19 cellular contexts compared by ENCODE assay signal in genomic region chr5:3601060-3601710, GRCh38. TPM values are rescaled to one million over a fixed set of nuclear protein-coding genes. Genes with fewer than 3 reads are reported as not detected.
DNase-seq lines count a peak whose midpoint lies in the region; ATAC-seq, FAIRE-seq and TF ChIP-seq lines count a peak whose summit lies in the region.
"Had no signal": no experiment of that assay in that cellular context is flagged by ENCODE, and none has a peak within 500 bp of the region (broad histone marks: within the 10 kb centered on the region; RNA-seq: fewer than 3 reads in every experiment).

No MANE protein-coding gene starts in this region.

- H3K27ac Mint-ChIP-seq in MCF 10A (ENCODE audit: low read depth, unreplicated experiment) (no peak overlapping the region), astrocyte (ENCODE audit: unreplicated experiment) (no peak overlapping the region)
- H3K27ac Mint-ChIP-seq in stimulated activated naive B cell treated with anti-CD40 and anti-IgM and Interleukin-4, amounts not matched to agents 10 μg/mL and 1 μg/mL and 100 μg/mL, for 72 hours, result peak overlapping the region; percentile 79

- CTCF ChIA-PET in MCF 10A (lab: Yijun Ruan, JAX), result no interaction called here

- no peak for ATAC-seq in stimulated activated naive B cell treated with anti-CD40 and anti-IgM and Interleukin-4, amounts not matched to agents 10 μg/mL and 1 μg/mL and 100 μg/mL, for 72 hours (replicated peaks)
- ATAC-seq in GM19023 (IDR thresholded peaks at IDR 0.05; ENCODE audit: unreplicated experiment) (no peak), GM19467 (IDR thresholded peaks at IDR 0.05; ENCODE audit: unreplicated experiment) (no peak), left colon (no peak)

- BruUV-seq in MCF 10A (replicated peaks; lab: Mats Ljungman, UMichigan), result no TSS peak

- peaks cover 22% of the 10 kb centered on the region for H4K20me1 ChIP-seq in astrocyte (ENCODE audit: insufficient read depth, low read length)

- peak overlapping the region; percentile 75 for H3K9ac ChIP-seq in astrocyte (ENCODE audit: low read length)
- H3K9ac ChIP-seq in iPS-20b (ENCODE audit: low read depth, low read length), result no peak overlapping the region

- TF ChIP-seq CTCF in breast epithelium (IDR thresholded peaks at IDR 0.05) (no peak), MCF 10A (IDR thresholded peaks at IDR 0.05; ENCODE audit: unreplicated experiment) (no peak), astrocyte (IDR thresholded peaks at IDR 0.05; ENCODE audit: insufficient read depth, low read depth, low read length) (no peak)

- H3K36me3 ChIP-seq in breast epithelium (no peaks in the 10 kb centered on the region), astrocyte (ENCODE audit: insufficient read depth, low read length) (no peaks in the 10 kb centered on the region), iPS-20b (ENCODE audit: insufficient read depth, low read depth, low read length) (no peaks in the 10 kb centered on the region)
- H3K36me3 ChIP-seq: uterus, WERI-Rb-1 had no signal

- peak overlapping the region; percentile 90 to 93 for H3K27ac ChIP-seq in breast epithelium
- H3K27ac ChIP-seq in astrocyte (ENCODE audit: low read depth, low read length), result peak overlapping the region; percentile 77
- H3K27ac ChIP-seq in iPS-20b (ENCODE audit: low read length), result no peak overlapping the region
- H3K27ac ChIP-seq: RWPE1, uterus, WERI-Rb-1 had no signal

- H3K4me2 ChIP-seq in astrocyte (ENCODE audit: low read length), result peak overlapping the region; percentile 90

- intact Hi-C loops in breast epithelium (cut with DNase I; ENCODE audit: low total_unique reads) (no loop called here), MCF 10A (cut with micrococcal nuclease) (no loop called here), left colon (cut with DNase I, micrococcal nuclease) (no loop called here)

- H3K27me3 Mint-ChIP-seq in MCF 10A (ENCODE audit: insufficient read depth, unreplicated experiment), result no peaks in the 10 kb centered on the region
- H3K27me3 Mint-ChIP-seq in astrocyte (ENCODE audit: low read depth, unreplicated experiment), result peaks cover 74% of the 10 kb centered on the region
- H3K27me3 Mint-ChIP-seq in stimulated activated naive B cell treated with anti-CD40 and anti-IgM and Interleukin-4, amounts not matched to agents 10 μg/mL and 1 μg/mL and 100 μg/mL, for 72 hours, result peaks cover 70 to 98% of the 10 kb centered on the region in 2 donors

- POLR2A ChIA-PET in MCF 10A (lab: Yijun Ruan, JAX), result no interaction called here

- peaks cover 0 to 66% of the 10 kb centered on the region in 2 donors for H3K27me3 ChIP-seq in breast epithelium
- peaks cover 20% of the 10 kb centered on the region for H3K27me3 ChIP-seq in astrocyte (ENCODE audit: insufficient read depth, low read length)
- peaks cover 100% of the 10 kb centered on the region for H3K27me3 ChIP-seq in iPS-20b (ENCODE audit: insufficient read depth, low read length)

- H3K4me3 Mint-ChIP-seq in MCF 10A (ENCODE audit: unreplicated experiment), result no peak overlapping the region
- H3K4me3 Mint-ChIP-seq in astrocyte (ENCODE audit: unreplicated experiment), result no peak overlapping the region
- peak overlapping the region; percentile 2 to 11 for H3K4me3 Mint-ChIP-seq in stimulated activated naive B cell treated with anti-CD40 and anti-IgM and Interleukin-4, amounts not matched to agents 10 μg/mL and 1 μg/mL and 100 μg/mL, for 72 hours

- H2AFZ ChIP-seq in astrocyte (ENCODE audit: low read depth, low read length), result no peak overlapping the region

- peaks cover 83% of the 10 kb centered on the region for H3K79me2 ChIP-seq in astrocyte (ENCODE audit: insufficient read depth, low read length)

- H3K4me1 Mint-ChIP-seq in MCF 10A (ENCODE audit: insufficient read depth, unreplicated experiment) (peaks cover 15% of the 10 kb centered on the region), astrocyte (ENCODE audit: low read depth, unreplicated experiment) (no peaks in the 10 kb centered on the region)
- H3K4me1 Mint-ChIP-seq in stimulated activated naive B cell treated with anti-CD40 and anti-IgM and Interleukin-4, amounts not matched to agents 10 μg/mL and 1 μg/mL and 100 μg/mL, for 72 hours, result peaks cover 2 to 22% of the 10 kb centered on the region in 2 donors

- DNase-seq in breast epithelium (ENCODE audit: low spot score in 2 of 2), result no peak
- DNase-seq in MCF 10A (ENCODE audit: unreplicated experiment), result no peak
- peak; percentile 42 for DNase-seq in astrocyte (ENCODE audit: low read depth)
- DNase-seq in stimulated activated naive B cell treated with anti-CD40 and anti-IgM and Interleukin-4, amounts not matched to agents 10 μg/mL and 1 μg/mL and 100 μg/mL, for 72 hours, result no peak
- DNase-seq in left colon, result no peak
- DNase-seq: activated naive CD4-positive, alpha-beta T cell; effector CD8-positive, alpha-beta T cell; KBM-7; NCI-H1105 treated with DMSO at 0.1 percent for 48 hours; small intestine; stimulated activated naive CD4-positive, alpha-beta T cell; uterus had no signal

- H3K9me3 Mint-ChIP-seq in MCF 10A (ENCODE audit: unreplicated experiment) (peaks cover 6% of the 10 kb centered on the region), astrocyte (ENCODE audit: unreplicated experiment) (peaks cover 21% of the 10 kb centered on the region)
- H3K9me3 Mint-ChIP-seq in stimulated activated naive B cell treated with anti-CD40 and anti-IgM and Interleukin-4, amounts not matched to agents 10 μg/mL and 1 μg/mL and 100 μg/mL, for 72 hours, result no peaks in the 10 kb centered on the region

- TF ChIP-seq POLR2A in breast epithelium (IDR thresholded peaks at IDR 0.05), result no peak

- peaks cover 0 to 4% of the 10 kb centered on the region in 2 donors for H3K9me3 ChIP-seq in breast epithelium
- H3K9me3 ChIP-seq in astrocyte (ENCODE audit: insufficient read depth, low read depth, low read length), result no peaks in the 10 kb centered on the region
- no peaks in the 10 kb centered on the region for H3K9me3 ChIP-seq in iPS-20b (ENCODE audit: insufficient read depth, low read depth, low read length)
- H3K9me3 ChIP-seq: uterus had no signal

- H3K36me3 Mint-ChIP-seq in MCF 10A (ENCODE audit: insufficient read depth, unreplicated experiment) (peaks cover 27% of the 10 kb centered on the region), astrocyte (ENCODE audit: low read depth, unreplicated experiment) (peaks cover 3% of the 10 kb centered on the region)
- H3K36me3 Mint-ChIP-seq in stimulated activated naive B cell treated with anti-CD40 and anti-IgM and Interleukin-4, amounts not matched to agents 10 μg/mL and 1 μg/mL and 100 μg/mL, for 72 hours, result peaks cover 3 to 12% of the 10 kb centered on the region in 2 donors

- H3K4me3 ChIP-seq in breast epithelium (peak overlapping the region in 2 of 3 donors; percentile 66 to 69), astrocyte (ENCODE audit: insufficient read depth, low read depth, low read length) (peak overlapping the region; percentile 28), iPS-20b (ENCODE audit: low read length) (peak overlapping the region; percentile 59; the same call in 1 of the 2 replicates)
- H3K4me3 ChIP-seq: uterus had no signal

- no peak for FAIRE-seq in astrocyte (lab: Jason Lieb, UNC)
- FAIRE-seq: bronchial epithelial cell, small intestine had no signal

- no peaks in the 10 kb centered on the region for H3K4me1 ChIP-seq in breast epithelium
- H3K4me1 ChIP-seq in astrocyte (ENCODE audit: insufficient read depth, low read length), result peaks cover 29% of the 10 kb centered on the region
- peaks cover 9% of the 10 kb centered on the region; the same call in 1 of the 2 replicates for H3K4me1 ChIP-seq in iPS-20b (ENCODE audit: insufficient read depth, low read length)
- H3K4me1 ChIP-seq: uterus had no signal

RNA-seq across cellular contexts. Expression of gene IRX1, which starts 5.6 kb away (rescaled TPM):
- 10 to 100 TPM; 19.7 to 49.2 (median 27.8) TPM for total RNA-seq in breast epithelium
- 13.8 and 15.5 TPM in 2 replicates for total RNA-seq in MCF 10A (2022)
- total RNA-seq in astrocyte, result 0.14 and 0.52 TPM in 2 replicates
- total RNA-seq in left colon, result not detected
- total RNA-seq: fibroblast of villous mesenchyme, uterus had no signal

Comparison
In these comparisons a context has a peak if more than half of its experiments do, and no peak if none do; other contexts are left out.
1. H3K4me3 Mint-ChIP-seq: peak in stimulated activated naive B cell treated with anti-CD40 and anti-IgM and Interleukin-4, amounts not matched to agents 10 μg/mL and 1 μg/mL and 100 μg/mL, for 72 hours (2 of 2); none in MCF 10A (single experiment) and astrocyte (single experiment).
2. Peak in every context shown above with its lines, with median percentiles within 50 percentile points of each other: H3K4me3 ChIP-seq.